ENCODE assay signal across 12 cellular contexts in the genomic region with DNA sequence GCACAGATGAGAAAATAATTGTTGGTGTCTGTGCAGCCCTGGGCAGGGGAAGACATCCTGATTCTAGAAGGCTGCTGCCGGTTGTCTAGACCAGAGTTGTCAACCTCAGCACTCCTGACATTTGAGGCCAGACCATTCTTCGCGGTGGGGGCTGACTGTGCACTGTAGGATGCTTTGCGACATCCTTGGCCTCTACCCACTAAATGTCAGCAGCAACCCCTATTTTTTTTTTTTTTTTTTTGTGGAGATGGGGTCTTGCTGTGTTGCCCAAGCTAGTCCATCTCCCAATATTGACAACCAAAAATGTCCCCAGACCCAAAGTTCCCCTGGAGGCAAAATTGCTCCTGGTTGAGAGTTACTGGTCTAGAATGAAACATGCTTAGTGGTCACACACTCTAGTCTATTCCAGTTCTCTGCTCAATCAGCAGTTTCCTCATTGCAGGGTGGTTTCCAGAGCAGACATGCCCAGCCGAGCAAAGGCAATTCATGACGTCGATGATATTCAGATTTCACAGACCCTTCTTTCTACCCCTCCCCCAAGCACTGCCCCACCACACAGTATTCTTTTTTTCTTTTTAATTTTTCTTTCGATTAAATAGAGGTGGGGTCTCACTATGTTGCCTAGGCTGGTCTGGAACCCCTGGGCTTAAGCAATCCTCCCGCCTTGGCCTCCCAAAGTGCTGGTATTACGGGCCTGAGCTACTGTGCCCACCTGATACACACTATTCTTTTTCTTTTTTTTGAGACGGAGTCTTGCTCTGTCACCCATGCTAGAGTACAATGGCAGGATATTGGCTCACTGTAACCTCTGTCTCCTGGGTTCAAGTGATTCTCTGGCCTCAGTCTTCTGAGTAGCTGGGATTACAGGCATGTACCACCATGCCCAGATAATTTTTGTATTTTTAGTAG. TPM values are rescaled to one million over a fixed set of nuclear protein-coding genes. Genes with fewer than 3 reads are reported as not detected.
DNase-seq lines count a peak whose midpoint lies in the region; ATAC-seq, FAIRE-seq and TF ChIP-seq lines count a peak whose summit lies in the region.
"Had no signal": no experiment of that assay in that cellular context is flagged by ENCODE, and none has a peak within 500 bp of the region (broad histone marks: within the 10 kb centered on the region; RNA-seq: fewer than 3 reads in every experiment).

No MANE protein-coding gene starts in this region.

- no peaks in the 10 kb centered on the region for H3K36me3 Mint-ChIP-seq in MCF 10A (ENCODE audit: insufficient read depth, unreplicated experiment)
- H3K36me3 Mint-ChIP-seq in activated naive CD8-positive, alpha-beta T cell treated with anti-CD3 and anti-CD28 coated beads, Interleukin-2, amount 10 ng/mL, durations not matched to agents 7 days and 5 days, result no peaks in the 10 kb centered on the region

- POLR2A ChIA-PET in MCF 10A (lab: Yijun Ruan, JAX), result interaction anchor here (1.3 kb wide), 1 partner anchor 13 kb away, joined by 4 read pairs; no protein-coding TSS in a partner anchor
- POLR2A ChIA-PET in activated naive CD8-positive, alpha-beta T cell treated with anti-CD3 and anti-CD28 coated beads, Interleukin-2, amount 10 ng/mL, durations not matched to agents 7 days and 5 days (lab: Charles Lee), result no interaction called here

- H3K27me3 Mint-ChIP-seq in MCF 10A (ENCODE audit: insufficient read depth, unreplicated experiment), result no peaks in the 10 kb centered on the region
- no peaks in the 10 kb centered on the region for H3K27me3 Mint-ChIP-seq in activated naive CD8-positive, alpha-beta T cell treated with anti-CD3 and anti-CD28 coated beads, Interleukin-2, amount 10 ng/mL, durations not matched to agents 7 days and 5 days

- H3K4me3 ChIP-seq in mammary epithelial cell (replicated peaks in 1 of 3; ENCODE audit: insufficient read depth in 1 of 3, low read depth in 2 of 3, low read length in 3 of 3), result no peak overlapping the region
- no peak overlapping the region for H3K4me3 ChIP-seq in upper lobe of right lung
- H3K4me3 ChIP-seq: pancreas had no signal

- BruUV-seq in mammary epithelial cell (replicated peaks; lab: Mats Ljungman, UMichigan) (no TSS peak), MCF 10A (replicated peaks; lab: Mats Ljungman, UMichigan) (no TSS peak)

- H3K9me3 ChIP-seq in mammary epithelial cell (replicated peaks; ENCODE audit: insufficient read depth, low read length), result no peaks in the 10 kb centered on the region
- H3K9me3 ChIP-seq in upper lobe of right lung, result no peaks in the 10 kb centered on the region
- H3K9me3 ChIP-seq: pancreas had no signal

- CTCF ChIA-PET in mammary epithelial cell (lab: Charles Lee; ENCODE audit: low non-redundant PET) (no interaction called here), MCF 10A (lab: Yijun Ruan, JAX) (no interaction called here)

- H3K4me3 Mint-ChIP-seq in MCF 10A (ENCODE audit: unreplicated experiment), result no peak overlapping the region
- H3K4me3 Mint-ChIP-seq in activated naive CD8-positive, alpha-beta T cell treated with anti-CD3 and anti-CD28 coated beads, Interleukin-2, amount 10 ng/mL, durations not matched to agents 7 days and 5 days, result no peak overlapping the region

- H3K4me2 ChIP-seq in mammary epithelial cell (ENCODE audit: insufficient read depth, low read depth, low read length), result no peak overlapping the region

- no peak overlapping the region for H3K27ac Mint-ChIP-seq in MCF 10A (ENCODE audit: low read depth, unreplicated experiment)
- H3K27ac Mint-ChIP-seq in activated naive CD8-positive, alpha-beta T cell treated with anti-CD3 and anti-CD28 coated beads, Interleukin-2, amount 10 ng/mL, durations not matched to agents 7 days and 5 days, result no peak overlapping the region

- dilution Hi-C loops in mammary epithelial cell (cut with HindIII; ENCODE audit: low sequenced_read_pairs), result loop anchor here (5.0 kb wide), 1 partner anchor 42 kb away; no protein-coding TSS in a partner anchor

- intact Hi-C loops in mammary epithelial cell (cut with micrococcal nuclease) (no loop called here), MCF 10A (cut with micrococcal nuclease) (no loop called here), upper lobe of right lung (cut with DNase I) (no loop called here)

- WGBS in mammary epithelial cell (ENCODE audit: low coverage, missing lambda C conversion rate), result 88% methylated on average over 11 of the region's 11 CpGs

- no peak for FAIRE-seq in urothelium cell line (lab: Jason Lieb, UNC)
- FAIRE-seq: endometrium, pancreas had no signal

- ATAC-seq in HG03103 (IDR thresholded peaks at IDR 0.05; ENCODE audit: low read depth, unreplicated experiment) (peak; percentile 46), upper lobe of right lung (peak; percentile 71)
- ATAC-seq in activated naive CD8-positive, alpha-beta T cell treated with anti-CD3 and anti-CD28 coated beads, Interleukin-2, amount 10 ng/mL, durations not matched to agents 7 days and 5 days (ENCODE audit: low read depth), result peak; percentile 62

- TF ChIP-seq CTCF in mammary epithelial cell (conservative IDR thresholded peaks at IDR 0.05 in 1 of 2, IDR thresholded peaks at IDR 0.05 in 1 of 2; ENCODE audit: extremely low read depth in 1 of 2, insufficient read depth in 1 of 2, low read depth in 1 of 2, low read length in 2 of 2) (no peak), MCF 10A (IDR thresholded peaks at IDR 0.05; ENCODE audit: unreplicated experiment) (no peak), upper lobe of right lung (IDR thresholded peaks at IDR 0.05) (no peak)

- H3K36me3 ChIP-seq in mammary epithelial cell (ENCODE audit: insufficient read depth, low read length) (no peaks in the 10 kb centered on the region), upper lobe of right lung (no peaks in the 10 kb centered on the region)
- H3K36me3 ChIP-seq: pancreas had no signal

- H3K4me1 Mint-ChIP-seq in MCF 10A (ENCODE audit: insufficient read depth, unreplicated experiment), result peaks cover 9% of the 10 kb centered on the region
- H3K4me1 Mint-ChIP-seq in activated naive CD8-positive, alpha-beta T cell treated with anti-CD3 and anti-CD28 coated beads, Interleukin-2, amount 10 ng/mL, durations not matched to agents 7 days and 5 days, result peaks cover 4% of the 10 kb centered on the region

- DNase-seq in mammary epithelial cell (peak; percentile 78), MCF 10A (ENCODE audit: unreplicated experiment) (no peak), upper lobe of right lung (no peak), NCI-H1694 treated with DMSO at 0.1 percent for 48 hours (lab: John Stamatoyannopoulos, UW) (no peak), NCI-H82 treated with DMSO at 0.1 percent for 48 hours (lab: John Stamatoyannopoulos, UW; ENCODE audit: unreplicated experiment) (no peak), urothelium cell line (ENCODE audit: low spot score) (no peak)
- no peak for DNase-seq in activated naive CD8-positive, alpha-beta T cell treated with anti-CD3 and anti-CD28 coated beads, Interleukin-2, amount 10 ng/mL, durations not matched to agents 7 days and 5 days
- DNase-seq: pancreas had no signal

- H3K27me3 ChIP-seq in mammary epithelial cell (ENCODE audit: insufficient read depth, low read length) (no peaks in the 10 kb centered on the region), upper lobe of right lung (no peaks in the 10 kb centered on the region)
- H3K27me3 ChIP-seq: pancreas had no signal

- H3K9ac ChIP-seq in mammary epithelial cell (ENCODE audit: insufficient read depth, low read length), result no peak overlapping the region

- in situ Hi-C loops in mammary epithelial cell (cut with MboI; ENCODE audit: low sequenced_read_pairs in 2 of 2), result no loop called here

- no peaks in the 10 kb centered on the region for H4K20me1 ChIP-seq in mammary epithelial cell (ENCODE audit: insufficient read depth, low read length)

- H3K79me2 ChIP-seq in mammary epithelial cell (ENCODE audit: insufficient read depth, low read length), result no peaks in the 10 kb centered on the region

- H2AFZ ChIP-seq in mammary epithelial cell (ENCODE audit: low read depth, low read length), result no peak overlapping the region

- peaks cover 12% of the 10 kb centered on the region for H3K4me1 ChIP-seq in mammary epithelial cell (ENCODE audit: insufficient read depth, low read length)
- H3K4me1 ChIP-seq in upper lobe of right lung, result no peaks in the 10 kb centered on the region

- H3K9me3 Mint-ChIP-seq in MCF 10A (ENCODE audit: unreplicated experiment), result no peaks in the 10 kb centered on the region
- H3K9me3 Mint-ChIP-seq in activated naive CD8-positive, alpha-beta T cell treated with anti-CD3 and anti-CD28 coated beads, Interleukin-2, amount 10 ng/mL, durations not matched to agents 7 days and 5 days, result no peaks in the 10 kb centered on the region

- H3K27ac ChIP-seq in mammary epithelial cell (ENCODE audit: insufficient read depth, low read depth, low read length) (no peak overlapping the region), upper lobe of right lung (no peak overlapping the region)

RNA-seq across cellular contexts. Expression of gene C17orf99, which starts 9.0 kb away (rescaled TPM):
- total RNA-seq in mammary epithelial cell, result under 1 TPM; 0.17 to 0.80 TPM
- 0.14 TPM for polyA plus RNA-seq in mammary epithelial cell
- not detected for polyA minus RNA-seq in mammary epithelial cell
- not detected in 2 replicates for total RNA-seq in MCF 10A (2022)
- total RNA-seq in activated naive CD8-positive, alpha-beta T cell treated with anti-CD3 and anti-CD28 coated beads, Interleukin-2, amount 10 ng/mL, durations not matched to agents 7 days and 5 days, result not detected
- total RNA-seq in upper lobe of right lung, result not detected
- total RNA-seq: pancreas, temporal lobe had no signal
- polyA plus RNA-seq: BJ, pancreas had no signal

RNA-seq across cellular contexts. Expression of gene SYNGR2, which starts 13.2 kb away (rescaled TPM):
- total RNA-seq in mammary epithelial cell, result 10 to 100 TPM; 39.0 to 72.6 TPM
- 48.7 TPM for polyA plus RNA-seq in mammary epithelial cell
- 53.3 TPM for polyA minus RNA-seq in mammary epithelial cell
- 52.2 and 54.2 TPM in 2 replicates for total RNA-seq in MCF 10A (2022)
- 10 to 100 TPM; 43.2 to 50.5 TPM for total RNA-seq in activated naive CD8-positive, alpha-beta T cell treated with anti-CD3 and anti-CD28 coated beads, Interleukin-2, amount 10 ng/mL, durations not matched to agents 7 days and 5 days
- total RNA-seq in upper lobe of right lung, result 206 TPM

RNA-seq across cellular contexts. Expression of gene TMC8, which starts 24.6 kb away (rescaled TPM):
- total RNA-seq in mammary epithelial cell (under 1 TPM; under 0.01 to 0.07 TPM), MCF 10A (2022) (not detected in 2 replicates), upper lobe of right lung (26.6 TPM)
- polyA plus RNA-seq in mammary epithelial cell, result 0.06 TPM
- not detected for polyA minus RNA-seq in mammary epithelial cell
- 100 to 1,000 TPM; 336 to 340 TPM for total RNA-seq in activated naive CD8-positive, alpha-beta T cell treated with anti-CD3 and anti-CD28 coated beads, Interleukin-2, amount 10 ng/mL, durations not matched to agents 7 days and 5 days
- polyA plus RNA-seq: BJ had no signal

RNA-seq across cellular contexts. Expression of gene TMC6, which starts 26.6 kb away (rescaled TPM):
- 10 to 100 TPM; 41.4 to 46.3 TPM for total RNA-seq in mammary epithelial cell
- polyA plus RNA-seq in mammary epithelial cell, result 6.2 TPM
- 7.1 TPM for polyA minus RNA-seq in mammary epithelial cell
- total RNA-seq in MCF 10A (2022), result 3.1 and 7.3 TPM in 2 replicates
- 100 to 1,000 TPM; 638 to 646 TPM for total RNA-seq in activated naive CD8-positive, alpha-beta T cell treated with anti-CD3 and anti-CD28 coated beads, Interleukin-2, amount 10 ng/mL, durations not matched to agents 7 days and 5 days
- total RNA-seq in upper lobe of right lung, result 176 TPM

RNA-seq across cellular contexts. Expression of gene TK1, which starts 31.7 kb away (rescaled TPM):
- total RNA-seq in mammary epithelial cell, result 10 to 100 TPM in 1 of 2 donors, 1 to 10 TPM in 1; 7.7 to 79.5 TPM
- 155 TPM for polyA plus RNA-seq in mammary epithelial cell
- 121 TPM for polyA minus RNA-seq in mammary epithelial cell
- total RNA-seq in MCF 10A (2022), result 8.5 and 21.4 TPM in 2 replicates
- total RNA-seq in activated naive CD8-positive, alpha-beta T cell treated with anti-CD3 and anti-CD28 coated beads, Interleukin-2, amount 10 ng/mL, durations not matched to agents 7 days and 5 days, result 10 to 100 TPM; 93.1 to 97.8 TPM
- total RNA-seq in upper lobe of right lung, result 3.3 TPM

Comparison
In these comparisons a context has a peak if more than half of its experiments do, and no peak if none do; other contexts are left out.
1. RNA of gene TMC8, which starts 24.6 kb away (total RNA-seq): 336 to 340 TPM in activated naive CD8-positive, alpha-beta T cell treated with anti-CD3 and anti-CD28 coated beads, Interleukin-2, amount 10 ng/mL, durations not matched to agents 7 days and 5 days and 26.6 TPM in upper lobe of right lung (single experiment); under 0.01 to 0.07 TPM in mammary epithelial cell and not detected in MCF 10A; every median in the first group is over 10 times any median in the second.
2. Peak in every context shown above with its lines, with median percentiles within 50 percentile points of each other: ATAC-seq.